Comparison of ENCODE assay signal across 8 cellular contexts in the genomic region with DNA sequence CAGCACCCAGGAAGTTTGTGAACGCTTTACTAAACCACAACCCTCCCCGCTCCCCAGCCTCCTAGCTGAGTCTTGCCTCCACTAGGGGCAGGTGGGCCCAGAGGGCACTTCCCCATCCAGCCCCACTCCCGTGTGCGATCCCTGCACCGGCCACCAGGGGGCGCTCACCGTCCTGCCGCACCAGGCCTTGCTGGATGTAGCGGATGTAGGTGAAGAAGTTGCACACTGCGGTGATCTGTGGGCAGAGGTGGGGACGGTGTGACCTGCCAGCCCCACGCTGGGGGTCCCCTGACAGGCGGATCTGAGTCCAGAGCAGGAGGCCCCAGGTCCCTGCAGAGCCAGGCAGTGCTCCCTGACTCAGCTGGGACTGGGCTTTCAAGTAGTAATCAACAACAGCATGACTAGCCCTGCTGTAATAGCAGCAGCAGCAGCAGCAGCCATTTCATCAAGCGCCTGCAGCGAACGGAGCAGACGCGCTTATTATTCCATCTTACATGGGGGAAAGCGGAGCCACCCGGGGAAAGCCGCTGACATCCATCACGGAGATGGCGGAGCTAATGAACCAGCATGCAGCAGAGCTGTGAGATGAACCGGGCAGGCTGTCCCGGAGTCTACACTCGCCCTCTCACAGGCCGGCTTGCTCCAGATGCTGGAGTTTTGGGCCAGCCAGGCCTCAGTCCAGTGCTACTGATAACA.
DNase-seq lines count a peak whose midpoint lies in the region; ATAC-seq and TF ChIP-seq lines count a peak whose summit lies in the region.

No MANE protein-coding gene starts in this region.

- H3K36me3 ChIP-seq in brain microvascular endothelial cell (replicated peaks) = no peaks in the 10 kb centered on the region

- ATAC-seq in HG03039 (IDR thresholded peaks at IDR 0.05; ENCODE audit: unreplicated experiment) = peak; percentile 50
- no peak for ATAC-seq in HG03135 (IDR thresholded peaks at IDR 0.05; ENCODE audit: unreplicated experiment)

- peak; percentile 100 for TF ChIP-seq CTCF in GM12875 (IDR thresholded peaks at IDR 0.05; ENCODE audit: borderline replicate concordance, insufficient read depth, low read depth, low read length)
- peak; percentile 98 for TF ChIP-seq CTCF in VCaP (conservative IDR thresholded peaks at IDR 0.05)
- peak; percentile 100 for TF ChIP-seq CTCF in brain microvascular endothelial cell (IDR thresholded peaks at IDR 0.05; ENCODE audit: low read depth, low read length, missing control alignments)

- no peaks in the 10 kb centered on the region for H3K27me3 ChIP-seq in brain microvascular endothelial cell (replicated peaks)

- H3K4me3 ChIP-seq in GM12875 (ENCODE audit: low read depth, low read length) = no peak overlapping the region
- H3K4me3 ChIP-seq in brain microvascular endothelial cell (ENCODE audit: low read depth, low read length) = no peak overlapping the region

- H3K27ac ChIP-seq in VCaP = no peak overlapping the region
- no peak overlapping the region for H3K27ac ChIP-seq in brain microvascular endothelial cell

- DNase-seq in NCI-H2196 treated with DMSO at 0.1 percent for 48 hours (lab: John Stamatoyannopoulos, UW; ENCODE audit: unreplicated experiment) (peak; percentile 34), brain microvascular endothelial cell (peak; percentile 60), inferior parietal cortex (ENCODE audit: extremely low spot score) (peak; percentile 65)
- peak; percentile 81 to 90 for DNase-seq in stimulated activated CD4-positive, alpha-beta T cell treated with anti-CD3 and anti-CD28 coated beads, Interleukin-15, amount 100 ng/mL, for 48 hours (ENCODE audit: low read depth in 2 of 2)

- in situ Hi-C loops in brain microvascular endothelial cell (cut with HindIII; ENCODE audit: low pct_ligation_motif_present, low sequenced_read_pairs) = no loop called here

Comparison
In these comparisons a context has a peak if more than half of its experiments do, and no peak if none do; other contexts are left out.
1. DNase-seq: peak in every context shown above with its lines; median percentile 86 in stimulated activated CD4-positive, alpha-beta T cell treated with anti-CD3 and anti-CD28 coated beads, Interleukin-15, amount 100 ng/mL, for 48 hours; 65 in inferior parietal cortex; 60 in brain microvascular endothelial cell; 34 in NCI-H2196 treated with DMSO at 0.1 percent for 48 hours.